In the genomic region with DNA sequence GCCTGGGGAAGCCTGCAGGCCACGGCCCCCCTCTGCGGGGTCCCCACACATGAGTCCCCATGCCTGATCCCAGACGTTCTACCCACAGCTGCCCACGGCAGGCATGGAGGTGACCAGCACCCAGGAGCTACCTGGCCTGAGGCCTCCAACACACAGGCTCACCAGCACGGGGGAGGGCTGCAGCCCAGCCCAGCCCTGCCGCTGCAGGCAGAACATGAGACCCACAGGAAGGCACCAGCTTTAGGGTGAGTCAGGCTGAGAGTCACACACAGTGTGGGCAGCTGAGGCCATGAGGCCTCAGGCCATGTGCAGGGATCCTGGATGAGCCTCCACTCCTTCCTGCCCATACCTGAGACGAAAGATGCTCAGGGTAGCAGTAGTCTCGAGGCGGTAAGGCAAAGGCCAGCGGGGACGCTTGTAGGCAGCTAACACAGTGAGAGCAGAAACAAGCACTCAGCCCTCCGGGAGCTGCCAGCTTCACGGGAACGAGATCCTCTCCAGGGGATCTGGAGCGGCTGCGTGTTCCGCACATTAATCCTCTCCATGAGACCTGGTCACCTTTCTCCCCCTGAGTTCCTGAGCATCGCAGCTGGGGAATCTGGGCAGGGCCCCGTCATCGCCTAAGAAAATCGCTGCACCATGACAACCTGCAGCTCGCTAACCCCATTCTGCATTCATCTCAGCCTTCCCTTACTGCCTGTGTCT, we compare ENCODE assay signal across 19 cellular contexts.
"Had no signal": no experiment of that assay in that cellular context is flagged by ENCODE, and none has a peak within 500 bp of the region (broad histone marks: within the 10 kb centered on the region; RNA-seq: fewer than 3 reads in every experiment).

No MANE protein-coding gene starts in this region.

- DNase-seq: activated CD4-positive, alpha-beta T cell treated with anti-CD3 and anti-CD28 coated beads for 4 hours; activated CD8-positive, alpha-beta memory T cell treated with anti-CD3 and anti-CD28 coated beads, Interleukin-2, amount 50 U/mL, for 4 hours; activated CD8-positive, alpha-beta T cell treated with anti-CD3 and anti-CD28 coated beads for 36 hours; activated gamma-delta T cell treated with Interleukin-2 at 50 U/mL for 16 hours; activated naive CD8-positive, alpha-beta T cell treated with anti-CD3 and anti-CD28 coated beads, Interleukin-2, amount 10 ng/mL, durations not matched to agents 7 days and 5 days; anterior cingulate cortex; cerebellar nuclear complex; effector memory CD4-positive, alpha-beta T cell; immature natural killer cell; left colon; midbrain; retina; T-helper 17 cell had no signal

- H3K27ac Mint-ChIP-seq: activated CD8-positive, alpha-beta T cell treated with anti-CD3 and anti-CD28 coated beads for 36 hours; activated naive CD8-positive, alpha-beta T cell treated with anti-CD3 and anti-CD28 coated beads, Interleukin-2, amount 10 ng/mL, durations not matched to agents 7 days and 5 days; immature natural killer cell; stimulated activated memory B cell treated with anti-CD40 and anti-IgM and Interleukin-4, amounts not matched to agents 10 μg/mL and 1 μg/mL and 100 μg/mL, for 72 hours; T-helper 17 cell; WTC11 had no signal

- H3K4me1 Mint-ChIP-seq: activated naive CD8-positive, alpha-beta T cell treated with anti-CD3 and anti-CD28 coated beads, Interleukin-2, amount 10 ng/mL, durations not matched to agents 7 days and 5 days; immature natural killer cell; stimulated activated memory B cell treated with anti-CD40 and anti-IgM and Interleukin-4, amounts not matched to agents 10 μg/mL and 1 μg/mL and 100 μg/mL, for 72 hours; T-helper 17 cell; WTC11 had no signal

- H3K27ac ChIP-seq: heart left ventricle, neutrophil, parathyroid adenoma, tibial nerve had no signal

- H3K27me3 Mint-ChIP-seq: activated CD8-positive, alpha-beta T cell treated with anti-CD3 and anti-CD28 coated beads for 36 hours; activated naive CD8-positive, alpha-beta T cell treated with anti-CD3 and anti-CD28 coated beads, Interleukin-2, amount 10 ng/mL, durations not matched to agents 7 days and 5 days had no signal

- H3K9me3 ChIP-seq: neutrophil had no signal

- ATAC-seq: activated CD8-positive, alpha-beta T cell treated with anti-CD3 and anti-CD28 coated beads for 36 hours; left colon; stimulated activated memory B cell treated with anti-CD40 and anti-IgM and Interleukin-4, amounts not matched to agents 10 μg/mL and 1 μg/mL and 100 μg/mL, for 72 hours; T-helper 17 cell; WTC11 had no signal

- H3K36me3 Mint-ChIP-seq: activated naive CD8-positive, alpha-beta T cell treated with anti-CD3 and anti-CD28 coated beads, Interleukin-2, amount 10 ng/mL, durations not matched to agents 7 days and 5 days; immature natural killer cell; stimulated activated memory B cell treated with anti-CD40 and anti-IgM and Interleukin-4, amounts not matched to agents 10 μg/mL and 1 μg/mL and 100 μg/mL, for 72 hours had no signal

- H3K4me3 Mint-ChIP-seq: activated CD8-positive, alpha-beta T cell treated with anti-CD3 and anti-CD28 coated beads for 36 hours; activated naive CD8-positive, alpha-beta T cell treated with anti-CD3 and anti-CD28 coated beads, Interleukin-2, amount 10 ng/mL, durations not matched to agents 7 days and 5 days; immature natural killer cell; stimulated activated memory B cell treated with anti-CD40 and anti-IgM and Interleukin-4, amounts not matched to agents 10 μg/mL and 1 μg/mL and 100 μg/mL, for 72 hours; T-helper 17 cell; WTC11 had no signal

- H3K9me3 Mint-ChIP-seq: activated CD8-positive, alpha-beta T cell treated with anti-CD3 and anti-CD28 coated beads for 36 hours; activated naive CD8-positive, alpha-beta T cell treated with anti-CD3 and anti-CD28 coated beads, Interleukin-2, amount 10 ng/mL, durations not matched to agents 7 days and 5 days; immature natural killer cell; stimulated activated memory B cell treated with anti-CD40 and anti-IgM and Interleukin-4, amounts not matched to agents 10 μg/mL and 1 μg/mL and 100 μg/mL, for 72 hours had no signal

- H3K27me3 ChIP-seq: heart left ventricle, neutrophil, tibial nerve had no signal
